ENCODE assay signal across 8 cellular contexts in genomic region chr7:156156734-156157408, GRCh38.
DNase-seq lines count a peak whose midpoint lies in the region; ATAC-seq and TF ChIP-seq lines count a peak whose summit lies in the region.
"Had no signal": no experiment of that assay in that cellular context is flagged by ENCODE, and none has a peak within 500 bp of the region (broad histone marks: within the 10 kb centered on the region; RNA-seq: fewer than 3 reads in every experiment).

No MANE protein-coding gene starts in this region.

- H3K4me1 ChIP-seq in GM23338 (ENCODE audit: insufficient read depth): no peaks in the 10 kb centered on the region

- H3K27ac ChIP-seq in GM23338 (ENCODE audit: low read depth): no peak overlapping the region

- ATAC-seq in GM23338 (peak; percentile 71), HG03460 (IDR thresholded peaks at IDR 0.05; ENCODE audit: unreplicated experiment) (no peak), GM21381 (IDR thresholded peaks at IDR 0.05; ENCODE audit: unreplicated experiment) (no peak), GM21723 (IDR thresholded peaks at IDR 0.05; ENCODE audit: unreplicated experiment) (no peak)

- TF ChIP-seq CTCF in GM23338 (conservative IDR thresholded peaks at IDR 0.05; ENCODE audit: low read depth in 2 of 2) (peak in 1 of 2 experiments; percentile 37), epithelial cell of proximal tubule (conservative IDR thresholded peaks at IDR 0.05; ENCODE audit: low read depth, low read length) (peak; percentile 70), retinal pigment epithelial cell (conservative IDR thresholded peaks at IDR 0.05; ENCODE audit: low read depth, low read length) (peak; percentile 58)

- H3K79me2 ChIP-seq in GM23338 (replicated peaks; ENCODE audit: insufficient read depth): no peaks in the 10 kb centered on the region

- H3K4me2 ChIP-seq in GM23338: no peak overlapping the region

- H3K4me1 Mint-ChIP-seq in GM23338: peaks cover 14% of the 10 kb centered on the region; the same call in 2 of the 3 replicates

- no peaks in the 10 kb centered on the region for H4K20me1 ChIP-seq in GM23338 (replicated peaks; ENCODE audit: insufficient read depth)

- peaks cover 12% of the 10 kb centered on the region for H3K9me3 Mint-ChIP-seq in GM23338

- no peaks in the 10 kb centered on the region for H3K27me3 ChIP-seq in GM23338 (ENCODE audit: insufficient read depth)

- peaks cover 10% of the 10 kb centered on the region for H3K27me3 Mint-ChIP-seq in GM23338 (ENCODE audit: insufficient read depth, low read depth, poor library complexity)

- H3K36me3 ChIP-seq in GM23338 (ENCODE audit: insufficient read depth): no peaks in the 10 kb centered on the region

- H3K36me3 Mint-ChIP-seq in GM23338 (ENCODE audit: low read depth): no peaks in the 10 kb centered on the region

- no peak overlapping the region for H2AFZ ChIP-seq in GM23338

- H3K4me3 ChIP-seq in GM23338 (no peak overlapping the region), epithelial cell of proximal tubule (ENCODE audit: low read depth, low read length) (no peak overlapping the region), retinal pigment epithelial cell (ENCODE audit: low read length) (no peak overlapping the region)

- H3K27ac Mint-ChIP-seq in GM23338: no peak overlapping the region

- H3K9me2 ChIP-seq in GM23338 (ENCODE audit: insufficient read depth): no peaks in the 10 kb centered on the region

- no peaks in the 10 kb centered on the region for H3F3A ChIP-seq in GM23338 (replicated peaks; ENCODE audit: low read depth)

- peak; percentile 57 for DNase-seq in GM23338 (ENCODE audit: low spot score)
- DNase-seq in NCI-H526 (lab: John Stamatoyannopoulos, UW): peak; percentile 40 to 86
- DNase-seq in epithelial cell of proximal tubule (ENCODE audit: low read depth): no peak
- peak; percentile 8 for DNase-seq in retinal pigment epithelial cell (ENCODE audit: low read depth)
- DNase-seq: NCI-H1436 treated with DMSO at 0.1 percent for 48 hours had no signal

- H3K4me3 Mint-ChIP-seq in GM23338: no peak overlapping the region

TF ChIP-seq in GM23338, 12 proteins besides CTCF, POLR2A, EP300 and RAD21:
- no peak for TF ChIP-seq CREB1 (CRISPR knock-in tag; IDR thresholded peaks at IDR 0.05; ENCODE audit: low read depth)
- TF ChIP-seq ZNF114 (CRISPR knock-in tag; IDR thresholded peaks at IDR 0.05): no peak
- TF ChIP-seq JUNB (IDR thresholded peaks at IDR 0.05; ENCODE audit: unreplicated experiment): no peak
- no peak for TF ChIP-seq STAT1 (IDR thresholded peaks at IDR 0.05; ENCODE audit: unreplicated experiment)
- no peak for TF ChIP-seq EZH2 (IDR thresholded peaks at IDR 0.05; ENCODE audit: low read depth, unreplicated experiment)
- TF ChIP-seq ZNF331 (CRISPR knock-in tag; IDR thresholded peaks at IDR 0.05; ENCODE audit: low read depth): no peak
- TF ChIP-seq EZH2phosphoT487 (IDR thresholded peaks at IDR 0.05; ENCODE audit: unreplicated experiment): no peak
- no peak for TF ChIP-seq ZNF462 (CRISPR knock-in tag; IDR thresholded peaks at IDR 0.05)
